25 cellular contexts compared by ENCODE assay signal in genomic region chr21:40373760-40374159, GRCh38.
"Had no signal": no experiment of that assay in that cellular context is flagged by ENCODE, and none has a peak within 500 bp of the region (broad histone marks: within the 10 kb centered on the region; RNA-seq: fewer than 3 reads in every experiment).

No MANE protein-coding gene starts in this region.

- H3K9me3 ChIP-seq: MG63 had no signal

- H3K9me3 Mint-ChIP-seq: activated naive CD8-positive, alpha-beta T cell treated with anti-CD3 and anti-CD28 coated beads, Interleukin-2, amount 10 ng/mL, durations not matched to agents 7 days and 5 days; T-helper 1 cell treated with Interleukin-12 subunit alpha and Interleukin-12 subunit beta and Interleukin-4 antibody, amounts not matched to agents 30 μg/mL and 1 μg/mL, for 36 hours had no signal

- H3K27me3 Mint-ChIP-seq: activated naive CD8-positive, alpha-beta T cell treated with anti-CD3 and anti-CD28 coated beads, Interleukin-2, amount 10 ng/mL, durations not matched to agents 7 days and 5 days had no signal

- FAIRE-seq: RCC 7860 had no signal

- H3K4me2 ChIP-seq: KMS-11 had no signal

- H3K36me3 ChIP-seq: brain microvascular endothelial cell, MG63 had no signal

- DNase-seq: activated CD4-positive, alpha-beta T cell treated with anti-CD3 and anti-CD28 coated beads for 4 hours; activated CD4-positive, alpha-beta T cell treated with anti-CD3 and anti-CD28 coated beads, Interleukin-2, amount 50 U/mL, for 4 hours; activated CD8-positive, alpha-beta memory T cell treated with anti-CD3 and anti-CD28 coated beads, Interleukin-2, amount 50 U/mL, for 48 hours; activated CD8-positive, alpha-beta T cell treated with anti-CD3 and anti-CD28 coated beads, Interleukin-2, amount 10 ng/mL, durations not matched to agents 7 days and 5 days; activated naive CD4-positive, alpha-beta T cell treated with anti-CD3 and anti-CD28 coated beads, Interleukin-2, amount 50 U/mL, for 16 hours; activated naive CD8-positive, alpha-beta T cell treated with anti-CD3 and anti-CD28 coated beads, Interleukin-2, amount 10 ng/mL, durations not matched to agents 7 days and 5 days; activated T-cell treated with anti-CD3 and anti-CD28 coated beads, Interleukin-2, amount 50 U/mL, for 1 hour; brain microvascular endothelial cell; MG63; MV-4-11; NCI-H1092 treated with DMSO at 0.1 percent for 48 hours; NCI-H1417 treated with DMSO at 0.1 percent for 48 hours; NCI-H1694; NCI-H2029; NCI-H2107; NCI-H2171 treated with DMSO at 0.1 percent for 48 hours; NCI-H226; NCI-H510A; NCI-H526 treated with DMSO at 0.1 percent for 48 hours; NCI-H82; PC-3; SHP77 treated with DMSO at 0.1 percent for 48 hours had no signal

- H3K36me3 Mint-ChIP-seq: activated naive CD8-positive, alpha-beta T cell treated with anti-CD3 and anti-CD28 coated beads, Interleukin-2, amount 10 ng/mL, durations not matched to agents 7 days and 5 days had no signal

- H3K9ac ChIP-seq: KMS-11 had no signal

- H3K4me1 Mint-ChIP-seq: activated naive CD8-positive, alpha-beta T cell treated with anti-CD3 and anti-CD28 coated beads, Interleukin-2, amount 10 ng/mL, durations not matched to agents 7 days and 5 days had no signal

- H3K27ac ChIP-seq: brain microvascular endothelial cell, KMS-11 had no signal

- H3K4me3 ChIP-seq: MG63 had no signal

- H3K4me3 Mint-ChIP-seq: activated CD8-positive, alpha-beta T cell treated with anti-CD3 and anti-CD28 coated beads, Interleukin-2, amount 10 ng/mL, durations not matched to agents 7 days and 5 days; activated naive CD8-positive, alpha-beta T cell treated with anti-CD3 and anti-CD28 coated beads, Interleukin-2, amount 10 ng/mL, durations not matched to agents 7 days and 5 days; T-helper 1 cell treated with Interleukin-12 subunit alpha and Interleukin-12 subunit beta and Interleukin-4 antibody, amounts not matched to agents 30 μg/mL and 1 μg/mL, for 36 hours had no signal

- H3K27ac Mint-ChIP-seq: activated CD8-positive, alpha-beta T cell treated with anti-CD3 and anti-CD28 coated beads, Interleukin-2, amount 10 ng/mL, durations not matched to agents 7 days and 5 days; activated naive CD8-positive, alpha-beta T cell treated with anti-CD3 and anti-CD28 coated beads, Interleukin-2, amount 10 ng/mL, durations not matched to agents 7 days and 5 days; T-helper 1 cell treated with Interleukin-12 subunit alpha and Interleukin-12 subunit beta and Interleukin-4 antibody, amounts not matched to agents 30 μg/mL and 1 μg/mL, for 36 hours had no signal

- H3K27me3 ChIP-seq: brain microvascular endothelial cell, MG63 had no signal
